ENCODE assay signal across 7 cellular contexts in the genomic region with DNA sequence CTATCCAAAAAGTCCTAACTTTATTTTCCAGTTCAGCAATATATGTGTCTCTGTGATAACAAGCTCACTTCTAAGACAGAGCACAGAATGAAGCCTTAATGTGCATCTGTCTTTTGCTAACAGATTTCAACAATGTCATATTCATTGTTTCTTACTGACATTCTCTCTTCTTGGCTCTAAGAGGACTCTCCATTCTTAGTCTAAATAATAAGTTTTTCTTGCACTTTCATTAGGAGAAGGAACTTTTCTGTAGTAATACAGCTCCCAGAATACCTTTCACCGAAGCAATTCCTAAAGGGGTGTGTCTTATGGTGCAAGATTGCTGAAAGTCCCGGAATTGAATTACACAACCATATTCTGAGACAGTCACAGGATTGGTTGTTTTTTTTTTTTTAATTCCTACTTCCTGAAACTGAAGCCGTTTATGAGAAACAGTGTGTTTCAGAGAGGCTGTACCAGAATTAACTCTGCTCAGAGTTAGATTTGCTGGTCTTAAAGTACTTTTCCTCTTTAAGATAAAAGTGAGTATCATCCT. TPM values are rescaled to one million over a fixed set of nuclear protein-coding genes. Genes with fewer than 3 reads are reported as not detected.
A peak's percentile ranks its signal among the peaks of the same experiment; 100 is the strongest.
DNase-seq lines count a peak whose midpoint lies in the region; ATAC-seq and TF ChIP-seq lines count a peak whose summit lies in the region.

Gene ALPK1, plus strand, starts transcription at position 421 of the 535 bp plus-strand sequence.

- no peaks in the 10 kb centered on the region for H3K36me3 ChIP-seq in HEK293 (ENCODE audit: control insufficient read depth in 2 of 2, insufficient read depth in 1 of 2, low read length in 2 of 2)

- DNase-seq in M059J (ENCODE audit: low read depth) (peak; percentile 85), left cardiac atrium (no peak), skeletal muscle cell (ENCODE audit: low read depth) (peak; percentile 70), HK-2 (ENCODE audit: unreplicated experiment) (no peak)
- no peak for DNase-seq in activated T-helper 1 cell treated with anti-CD3 and anti-CD28 coated beads, Interleukin-12 subunit alpha, Interleukin-12 subunit beta, Interleukin-2, Interleukin-4 antibody, amounts not matched to agents 30 ng/mL and 10 ng/mL and 1 ng/mL, durations not matched to agents 14 hours and 24 hours and 36 hours (ENCODE audit: low spot score)

- H3K4me3 ChIP-seq in HEK293 (ENCODE audit: low read depth, low read length) (peak within 1 kb of the TSS; percentile 36), skeletal muscle cell (ENCODE audit: low read depth, low read length) (peak within 1 kb of the TSS; percentile 42)

- H3K27ac Mint-ChIP-seq in activated T-helper 1 cell treated with anti-CD3 and anti-CD28 coated beads, Interleukin-12 subunit alpha, Interleukin-12 subunit beta, Interleukin-2, Interleukin-4 antibody, amounts not matched to agents 30 ng/mL and 10 ng/mL and 1 ng/mL, durations not matched to agents 14 hours and 24 hours and 36 hours = peak within 1 kb of the TSS; percentile 86

- intact Hi-C loops in activated T-helper 1 cell treated with anti-CD3 and anti-CD28 coated beads, Interleukin-12 subunit alpha, Interleukin-12 subunit beta, Interleukin-2, Interleukin-4 antibody, amounts not matched to agents 30 ng/mL and 10 ng/mL and 1 ng/mL, durations not matched to agents 14 hours and 24 hours and 36 hours (cut with micrococcal nuclease) = loop anchor here (1.0 kb wide), 1 partner anchor 9 kb away; no protein-coding TSS in a partner anchor
- intact Hi-C loops in left cardiac atrium (cut with DNase I) = no loop called here

- peaks cover 8% of the 10 kb centered on the region for H3K36me3 Mint-ChIP-seq in activated T-helper 1 cell treated with anti-CD3 and anti-CD28 coated beads, Interleukin-12 subunit alpha, Interleukin-12 subunit beta, Interleukin-2, Interleukin-4 antibody, amounts not matched to agents 30 ng/mL and 10 ng/mL and 1 ng/mL, durations not matched to agents 14 hours and 24 hours and 36 hours (ENCODE audit: low read depth)

- no peaks in the 10 kb centered on the region for H3K4me1 ChIP-seq in HEK293 (ENCODE audit: control insufficient read depth, insufficient read depth, low read length)

- peak within 1 kb of the TSS; percentile 88 for H3K4me3 Mint-ChIP-seq in activated T-helper 1 cell treated with anti-CD3 and anti-CD28 coated beads, Interleukin-12 subunit alpha, Interleukin-12 subunit beta, Interleukin-2, Interleukin-4 antibody, amounts not matched to agents 30 ng/mL and 10 ng/mL and 1 ng/mL, durations not matched to agents 14 hours and 24 hours and 36 hours

- POLR2A ChIA-PET in HEK293 (lab: Yijun Ruan, JAX) = interaction anchor here (0.7 to 1.3 kb wide), 5 partner anchors 11 to 1701 kb away, joined by 3 to 9 read pairs (median 5); partner anchors contain the start of genes AP1AR and TIFA

- CTCF ChIA-PET in HEK293 (lab: Yijun Ruan, JAX) = interaction anchor here (0.6 to 0.7 kb wide), 3 partner anchors 9 to 675 kb away, joined by 3 read pairs; no protein-coding TSS in a partner anchor

- peak; percentile 91 for ATAC-seq in GM18502 (IDR thresholded peaks at IDR 0.05; ENCODE audit: poor library complexity, unreplicated experiment)
- peak; percentile 98 for ATAC-seq in left cardiac atrium

- H3K9me3 ChIP-seq in HEK293 (ENCODE audit: control insufficient read depth, insufficient read depth, low read depth, low read length) = no peaks in the 10 kb centered on the region

- H3K27me3 Mint-ChIP-seq in activated T-helper 1 cell treated with anti-CD3 and anti-CD28 coated beads, Interleukin-12 subunit alpha, Interleukin-12 subunit beta, Interleukin-2, Interleukin-4 antibody, amounts not matched to agents 30 ng/mL and 10 ng/mL and 1 ng/mL, durations not matched to agents 14 hours and 24 hours and 36 hours (ENCODE audit: insufficient read depth) = no peaks in the 10 kb centered on the region

- no peak within 1 kb of the TSS for H3K27ac ChIP-seq in HEK293 (ENCODE audit: extremely low read depth, low read depth, low read length)

- peaks cover 50% of the 10 kb centered on the region for H3K4me1 Mint-ChIP-seq in activated T-helper 1 cell treated with anti-CD3 and anti-CD28 coated beads, Interleukin-12 subunit alpha, Interleukin-12 subunit beta, Interleukin-2, Interleukin-4 antibody, amounts not matched to agents 30 ng/mL and 10 ng/mL and 1 ng/mL, durations not matched to agents 14 hours and 24 hours and 36 hours (ENCODE audit: low read depth)

- TF ChIP-seq CTCF in HEK293 (tag by site-specific recombination; IDR thresholded peaks at IDR 0.05) = no peak

- peaks cover 3% of the 10 kb centered on the region for H3K9me3 Mint-ChIP-seq in activated T-helper 1 cell treated with anti-CD3 and anti-CD28 coated beads, Interleukin-12 subunit alpha, Interleukin-12 subunit beta, Interleukin-2, Interleukin-4 antibody, amounts not matched to agents 30 ng/mL and 10 ng/mL and 1 ng/mL, durations not matched to agents 14 hours and 24 hours and 36 hours

TF ChIP-seq in HEK293, 187 proteins besides CTCF, POLR2A, EP300 and RAD21 (continues in another document):
- TF ChIP-seq ZNF280D (tag by site-specific recombination; IDR thresholded peaks at IDR 0.05) (no peak), SCRT1 (tag by site-specific recombination; IDR thresholded peaks at IDR 0.05; ENCODE audit: borderline replicate concordance) (no peak), ZNF37A (tag by site-specific recombination; IDR thresholded peaks at IDR 0.05) (no peak), ZNF335 (tag by site-specific recombination; conservative IDR thresholded peaks at IDR 0.05) (0 out of 2 replicates have a peak, but pooled peaks have one; percentile 19), KLF7 (tag by site-specific recombination; IDR thresholded peaks at IDR 0.05; ENCODE audit: borderline replicate concordance) (no peak), PRDM1 (tag by site-specific recombination; IDR thresholded peaks at IDR 0.05) (peak; percentile 69), GFI1B (tag by site-specific recombination; IDR thresholded peaks at IDR 0.05) (no peak), ZNF221 (tag by site-specific recombination; IDR thresholded peaks at IDR 0.05; ENCODE audit: borderline replicate concordance) (no peak), ZNF311 (tag by site-specific recombination; IDR thresholded peaks at IDR 0.05; ENCODE audit: borderline replicate concordance) (no peak), ZNF175 (tag by site-specific recombination; IDR thresholded peaks at IDR 0.05) (no peak), ZNF654 (tag by site-specific recombination; IDR thresholded peaks at IDR 0.05; ENCODE audit: low read depth) (no peak), ZNF248 (tag by site-specific recombination; IDR thresholded peaks at IDR 0.05) (no peak), ZXDB (tag by site-specific recombination; IDR thresholded peaks at IDR 0.05) (no peak), REPIN1 (tag by site-specific recombination; IDR thresholded peaks at IDR 0.05; ENCODE audit: low read depth) (no peak), ZNF560 (tag by site-specific recombination; IDR thresholded peaks at IDR 0.05; ENCODE audit: borderline replicate concordance) (no peak), ZNF621 (tag by site-specific recombination; IDR thresholded peaks at IDR 0.05) (no peak), ZNF626 (tag by site-specific recombination; IDR thresholded peaks at IDR 0.05) (no peak), KLF10 (tag by site-specific recombination; IDR thresholded peaks at IDR 0.05) (peak; percentile 90), ZFP3 (tag by site-specific recombination; IDR thresholded peaks at IDR 0.05; ENCODE audit: low read depth) (no peak), ZNF362 (tag by site-specific recombination; IDR thresholded peaks at IDR 0.05) (0 out of 2 replicates have a peak, but pooled peaks have one; percentile 39), ZNF48 (tag by site-specific recombination; IDR thresholded peaks at IDR 0.05) (no peak), KLF9 (tag by site-specific recombination; IDR thresholded peaks at IDR 0.05; ENCODE audit: low read depth) (peak; percentile 67), ZNF146 (tag by site-specific recombination; IDR thresholded peaks at IDR 0.05) (no peak), SETDB1 (IDR thresholded peaks at IDR 0.05; ENCODE audit: insufficient read length, low read length) (no peak)

RNA-seq across cellular contexts. Expression of gene ALPK1, which starts in this region (rescaled TPM):
- 9.7 and 12.0 TPM in 2 replicates for total RNA-seq in M059J (2014; rRNA removed; shearing (Covaris generic))
- 8.7 and 9.7 TPM in 2 replicates for total RNA-seq in activated T-helper 1 cell treated with anti-CD3 and anti-CD28 coated beads, Interleukin-12 subunit alpha, Interleukin-12 subunit beta, Interleukin-2, Interleukin-4 antibody, amounts not matched to agents 30 ng/mL and 10 ng/mL and 1 ng/mL, durations not matched to agents 14 hours and 24 hours and 36 hours
- 10 to 100 TPM in 1 of 2 donors, 1 to 10 TPM in 1; 7.6 to 12.1 TPM for total RNA-seq in left cardiac atrium

Comparison
In these comparisons a context has a peak if more than half of its experiments do, and no peak if none do; other contexts are left out.
1. DNase-seq: peak in M059J (single experiment) and skeletal muscle cell (single experiment); none in activated T-helper 1 cell treated with anti-CD3 and anti-CD28 coated beads, Interleukin-12 subunit alpha, Interleukin-12 subunit beta, Interleukin-2, Interleukin-4 antibody, amounts not matched to agents 30 ng/mL and 10 ng/mL and 1 ng/mL, durations not matched to agents 14 hours and 24 hours and 36 hours (single experiment), left cardiac atrium (single experiment) and HK-2 (single experiment).